16 cellular contexts compared by ENCODE assay signal in the genomic region with DNA sequence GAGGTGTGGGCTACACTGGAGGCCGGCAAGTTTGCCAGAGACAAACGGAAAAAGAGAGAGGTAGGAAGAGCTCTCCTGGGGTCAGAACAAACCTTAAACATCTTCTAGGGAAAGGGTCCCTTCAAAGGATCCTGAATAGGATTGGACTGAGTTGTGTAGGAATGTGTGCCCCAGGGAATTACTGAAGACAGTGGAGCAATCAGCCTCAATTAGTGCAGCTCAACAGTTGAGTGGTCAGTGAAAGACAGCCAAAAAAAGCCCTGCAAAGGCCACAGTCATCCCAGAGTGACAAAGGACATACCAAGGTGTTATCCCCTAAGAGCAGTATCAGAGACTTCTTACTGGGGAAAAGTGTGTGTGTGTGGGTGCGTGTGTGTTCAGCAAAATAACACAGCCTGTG.
DNase-seq lines count a peak whose midpoint lies in the region; ATAC-seq and TF ChIP-seq lines count a peak whose summit lies in the region.
"Had no signal": no experiment of that assay in that cellular context is flagged by ENCODE, and none has a peak within 500 bp of the region (broad histone marks: within the 10 kb centered on the region; RNA-seq: fewer than 3 reads in every experiment).

No MANE protein-coding gene starts in this region.

- DNase-seq in activated naive CD4-positive, alpha-beta T cell treated with anti-CD3 and anti-CD28 coated beads for 36 hours = no peak
- no peak for DNase-seq in activated naive CD4-positive, alpha-beta T cell treated with Interleukin-2 at 50 U/mL for 16 hours
- DNase-seq in WTC11 (ENCODE audit: low spot score) (no peak), NCI-H446 treated with DMSO at 0.1 percent for 48 hours (lab: John Stamatoyannopoulos, UW) (no peak), NCI-H2196 treated with DMSO at 0.1 percent for 48 hours (lab: John Stamatoyannopoulos, UW; ENCODE audit: unreplicated experiment) (no peak), aorta (no peak)
- DNase-seq: activated CD4-positive, alpha-beta T cell treated with anti-CD3 and anti-CD28 coated beads, Interleukin-2, amount 50 U/mL, for 1 hour; anterior cingulate cortex; glutamatergic neuron; KG1; NCI-H187; NK-92 treated with Interleukin-12 subunit alpha and Interleukin-12 subunit beta, amount 100 ng/mL, for 24 hours; occipital lobe had no signal

- CTCF ChIA-PET in activated naive CD4-positive, alpha-beta T cell treated with anti-CD3 and anti-CD28 coated beads for 36 hours (lab: Charles Lee) = interaction anchor here (0.7 to 5.5 kb wide), 5 partner anchors 53 to 106 kb away, joined by 3 to 48 read pairs (median 3); no protein-coding TSS in a partner anchor
- CTCF ChIA-PET in WTC11 (lab: Charles Lee) = interaction anchor here (0.7 to 6.2 kb wide), 6 partner anchors 66 to 149 kb away, joined by 3 to 32 read pairs (median 4); no protein-coding TSS in a partner anchor

- H3K4me3 Mint-ChIP-seq in activated naive CD4-positive, alpha-beta T cell treated with anti-CD3 and anti-CD28 coated beads for 36 hours = no peak overlapping the region
- H3K4me3 Mint-ChIP-seq in WTC11 = no peak overlapping the region

- H3K4me3 ChIP-seq in ectodermal cell (ENCODE audit: insufficient read depth, low read depth, low read length) = no peak overlapping the region
- H3K4me3 ChIP-seq in thymus (ENCODE audit: low read length) = no peak overlapping the region
- H3K4me3 ChIP-seq in aorta (ENCODE audit: low read length in 2 of 2) = no peak overlapping the region

- no peaks in the 10 kb centered on the region for H3K27me3 Mint-ChIP-seq in activated naive CD4-positive, alpha-beta T cell treated with anti-CD3 and anti-CD28 coated beads for 36 hours (ENCODE audit: low read depth)
- H3K27me3 Mint-ChIP-seq in WTC11 (ENCODE audit: low read depth) = no peaks in the 10 kb centered on the region

- H3K9me3 ChIP-seq in ectodermal cell (ENCODE audit: control insufficient read depth, low read length) = no peaks in the 10 kb centered on the region
- H3K9me3 ChIP-seq in thymus (ENCODE audit: control insufficient read depth) = no peaks in the 10 kb centered on the region
- H3K9me3 ChIP-seq in aorta (ENCODE audit: control insufficient read depth, low read length) = no peaks in the 10 kb centered on the region

- H3K27me3 ChIP-seq in ectodermal cell (ENCODE audit: control insufficient read depth, insufficient read depth, low read length, poor library complexity, severe bottlenecking) (no peaks in the 10 kb centered on the region), thymus (ENCODE audit: control insufficient read depth, insufficient read depth) (no peaks in the 10 kb centered on the region), aorta (ENCODE audit: control insufficient read depth in 1 of 2, insufficient read depth in 2 of 2, low read length in 1 of 2) (no peaks in the 10 kb centered on the region)

- ATAC-seq in WTC11 (no peak), aorta (ENCODE audit: low FRiP score) (no peak)
- ATAC-seq: right cardiac atrium had no signal

- H3K36me3 Mint-ChIP-seq in activated naive CD4-positive, alpha-beta T cell treated with anti-CD3 and anti-CD28 coated beads for 36 hours (ENCODE audit: low read depth) = peaks cover 69% of the 10 kb centered on the region
- peaks cover 43% of the 10 kb centered on the region for H3K36me3 Mint-ChIP-seq in WTC11

- H3K36me3 ChIP-seq in ectodermal cell (ENCODE audit: control insufficient read depth, insufficient read depth, low read length) = no peaks in the 10 kb centered on the region
- peaks cover 42% of the 10 kb centered on the region for H3K36me3 ChIP-seq in thymus (ENCODE audit: control insufficient read depth, insufficient read depth)
- no peaks in the 10 kb centered on the region for H3K36me3 ChIP-seq in aorta (ENCODE audit: control insufficient read depth in 1 of 2, insufficient read depth in 2 of 2, low read length in 1 of 2)

- no peaks in the 10 kb centered on the region for H3K9me3 Mint-ChIP-seq in activated naive CD4-positive, alpha-beta T cell treated with anti-CD3 and anti-CD28 coated beads for 36 hours
- H3K9me3 Mint-ChIP-seq in WTC11 = no peaks in the 10 kb centered on the region

- peak overlapping the region; percentile 68 for H3K27ac ChIP-seq in ectodermal cell (ENCODE audit: insufficient read depth, low read depth, low read length, poor library complexity, severe bottlenecking)
- H3K27ac ChIP-seq in thymus (ENCODE audit: low read depth) = peak overlapping the region; percentile 89
- no peak overlapping the region for H3K27ac ChIP-seq in aorta (ENCODE audit: low read depth in 1 of 2, low read length in 2 of 2)

- POLR2A ChIA-PET in WTC11 (lab: Charles Lee) = interaction anchor here (1.9 kb wide), 1 partner anchor 16 kb away, joined by 5 read pairs; no protein-coding TSS in a partner anchor

- intact Hi-C loops in activated naive CD4-positive, alpha-beta T cell treated with anti-CD3 and anti-CD28 coated beads for 36 hours (cut with micrococcal nuclease) = no loop called here
- intact Hi-C loops in aorta (cut with DNase I) = no loop called here

- H3K27ac Mint-ChIP-seq in activated naive CD4-positive, alpha-beta T cell treated with anti-CD3 and anti-CD28 coated beads for 36 hours = peak overlapping the region; percentile 81
- H3K27ac Mint-ChIP-seq in WTC11 = peak overlapping the region; percentile 97

- H3K4me1 Mint-ChIP-seq in activated naive CD4-positive, alpha-beta T cell treated with anti-CD3 and anti-CD28 coated beads for 36 hours (ENCODE audit: low read depth) = peaks cover 77% of the 10 kb centered on the region
- H3K4me1 Mint-ChIP-seq in WTC11 = peaks cover 68% of the 10 kb centered on the region

- 32 to 33% methylated on average over 3 of the region's 3 CpGs for WGBS in ectodermal cell, 2 experiments
- 92% methylated on average over 3 of the region's 3 CpGs for WGBS in thymus
- 72 to 87% methylated on average over 3 of the region's 3 CpGs for WGBS in aorta, 2 donors

- no peak for TF ChIP-seq CTCF in WTC11 (IDR thresholded peaks at IDR 0.05)

- H3K4me1 ChIP-seq in ectodermal cell (ENCODE audit: control insufficient read depth, insufficient read depth, low read length) (peaks cover 51% of the 10 kb centered on the region), thymus (ENCODE audit: control insufficient read depth, insufficient read depth, low read length) (peaks cover 63% of the 10 kb centered on the region), aorta (ENCODE audit: control insufficient read depth in 1 of 2, insufficient read depth in 2 of 2, low read length in 2 of 2) (no peaks in the 10 kb centered on the region)

TF ChIP-seq in WTC11, 78 proteins besides CTCF, POLR2A, EP300 and RAD21:
- TF ChIP-seq, protein P1, sequence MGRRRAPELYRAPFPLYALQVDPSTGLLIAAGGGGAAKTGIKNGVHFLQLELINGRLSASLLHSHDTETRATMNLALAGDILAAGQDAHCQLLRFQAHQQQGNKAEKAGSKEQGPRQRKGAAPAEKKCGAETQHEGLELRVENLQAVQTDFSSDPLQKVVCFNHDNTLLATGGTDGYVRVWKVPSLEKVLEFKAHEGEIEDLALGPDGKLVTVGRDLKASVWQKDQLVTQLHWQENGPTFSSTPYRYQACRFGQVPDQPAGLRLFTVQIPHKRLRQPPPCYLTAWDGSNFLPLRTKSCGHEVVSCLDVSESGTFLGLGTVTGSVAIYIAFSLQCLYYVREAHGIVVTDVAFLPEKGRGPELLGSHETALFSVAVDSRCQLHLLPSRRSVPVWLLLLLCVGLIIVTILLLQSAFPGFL (CRISPR knock-in tag; IDR thresholded peaks at IDR 0.05; ENCODE audit: borderline replicate concordance) = no peak
- TF ChIP-seq, protein P2, sequence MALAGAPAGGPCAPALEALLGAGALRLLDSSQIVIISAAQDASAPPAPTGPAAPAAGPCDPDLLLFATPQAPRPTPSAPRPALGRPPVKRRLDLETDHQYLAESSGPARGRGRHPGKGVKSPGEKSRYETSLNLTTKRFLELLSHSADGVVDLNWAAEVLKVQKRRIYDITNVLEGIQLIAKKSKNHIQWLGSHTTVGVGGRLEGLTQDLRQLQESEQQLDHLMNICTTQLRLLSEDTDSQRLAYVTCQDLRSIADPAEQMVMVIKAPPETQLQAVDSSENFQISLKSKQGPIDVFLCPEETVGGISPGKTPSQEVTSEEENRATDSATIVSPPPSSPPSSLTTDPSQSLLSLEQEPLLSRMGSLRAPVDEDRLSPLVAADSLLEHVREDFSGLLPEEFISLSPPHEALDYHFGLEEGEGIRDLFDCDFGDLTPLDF (CRISPR knock-in tag; IDR thresholded peaks at IDR 0.05) = no peak
- no peak for TF ChIP-seq ZNF121 (CRISPR knock-in tag; IDR thresholded peaks at IDR 0.05)
- no peak for TF ChIP-seq GTF2I (CRISPR knock-in tag; conservative IDR thresholded peaks at IDR 0.05)

Comparison
In these comparisons a context has a peak if more than half of its experiments do, and no peak if none do; other contexts are left out.
1. H3K27ac ChIP-seq: peak in ectodermal cell (single experiment) and thymus (single experiment); none in aorta (0 of 2).